20 cellular contexts compared by ENCODE assay signal in the genomic region with DNA sequence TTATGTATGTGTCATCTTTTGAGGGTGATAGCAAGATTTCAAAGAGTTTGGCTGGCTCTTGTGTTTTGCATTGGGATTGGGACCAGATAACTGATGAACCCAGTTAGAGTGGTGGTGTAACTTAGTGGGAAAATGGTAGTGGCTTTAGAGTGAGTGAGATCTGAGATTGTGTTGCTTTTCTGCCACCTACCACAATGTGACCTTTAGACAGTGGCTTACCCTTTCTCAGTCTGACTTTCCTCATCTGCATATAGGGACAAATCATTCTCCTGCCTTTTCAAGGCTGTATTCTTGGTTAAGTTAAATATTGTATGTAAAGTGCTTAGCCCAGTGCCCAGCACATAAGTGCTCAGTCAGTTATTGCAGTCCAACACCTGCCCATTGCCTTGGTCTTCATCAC. TPM values are rescaled to one million over a fixed set of nuclear protein-coding genes. Genes with fewer than 3 reads are reported as not detected.
DNase-seq lines count a peak whose midpoint lies in the region; ATAC-seq and TF ChIP-seq lines count a peak whose summit lies in the region.
"Had no signal": no experiment of that assay in that cellular context is flagged by ENCODE, and none has a peak within 500 bp of the region (broad histone marks: within the 10 kb centered on the region; RNA-seq: fewer than 3 reads in every experiment).

No MANE protein-coding gene starts in this region.

- intact Hi-C loops in activated CD8-positive, alpha-beta T cell treated with anti-CD3 and anti-CD28 coated beads for 36 hours (cut with micrococcal nuclease) = loop anchor here (5.0 kb wide), 1 partner anchor 893 kb away; no protein-coding TSS in a partner anchor

- POLR2A ChIA-PET in activated CD8-positive, alpha-beta T cell treated with anti-CD3 and anti-CD28 coated beads for 36 hours (lab: Charles Lee) = no interaction called here
- POLR2A ChIA-PET in activated CD8-positive, alpha-beta T cell treated with anti-CD3 and anti-CD28 coated beads, Interleukin-2, amount 10 ng/mL, durations not matched to agents 7 days and 5 days (lab: Charles Lee) = no interaction called here

- no peak overlapping the region for H3K27ac ChIP-seq in SJCRH30
- H3K27ac ChIP-seq: A549 had no signal

- H3K27me3 ChIP-seq in SJCRH30 = no peaks in the 10 kb centered on the region

- H3K36me3 Mint-ChIP-seq in activated CD8-positive, alpha-beta T cell treated with anti-CD3 and anti-CD28 coated beads for 36 hours (ENCODE audit: low read depth) = peaks cover 59% of the 10 kb centered on the region
- H3K36me3 Mint-ChIP-seq in activated CD8-positive, alpha-beta T cell treated with anti-CD3 and anti-CD28 coated beads, Interleukin-2, amount 10 ng/mL, durations not matched to agents 7 days and 5 days (ENCODE audit: low read depth) = peaks cover 92% of the 10 kb centered on the region
- H3K36me3 Mint-ChIP-seq in stimulated activated memory B cell treated with anti-CD40 and anti-IgM and Interleukin-4, amounts not matched to agents 10 μg/mL and 1 μg/mL and 100 μg/mL, for 72 hours = peaks cover 6% of the 10 kb centered on the region

- H3K9me3 ChIP-seq in SJCRH30 (replicated peaks) = no peaks in the 10 kb centered on the region
- H3K9me3 ChIP-seq: A549 had no signal

- H3K27me3 Mint-ChIP-seq in activated CD8-positive, alpha-beta T cell treated with anti-CD3 and anti-CD28 coated beads for 36 hours = no peaks in the 10 kb centered on the region
- H3K27me3 Mint-ChIP-seq in activated CD8-positive, alpha-beta T cell treated with anti-CD3 and anti-CD28 coated beads, Interleukin-2, amount 10 ng/mL, durations not matched to agents 7 days and 5 days (ENCODE audit: low read depth) = no peaks in the 10 kb centered on the region
- H3K27me3 Mint-ChIP-seq in stimulated activated memory B cell treated with anti-CD40 and anti-IgM and Interleukin-4, amounts not matched to agents 10 μg/mL and 1 μg/mL and 100 μg/mL, for 72 hours = no peaks in the 10 kb centered on the region
- H3K27me3 Mint-ChIP-seq: B cell had no signal

- H3K36me3 ChIP-seq in SJCRH30 = peaks cover 100% of the 10 kb centered on the region

- DNase-seq in activated CD8-positive, alpha-beta T cell treated with anti-CD3 and anti-CD28 coated beads for 36 hours = no peak
- no peak for DNase-seq in activated CD8-positive, alpha-beta T cell treated with anti-CD3 and anti-CD28 coated beads, Interleukin-2, amount 10 ng/mL, durations not matched to agents 7 days and 5 days
- DNase-seq in SJCRH30 = no peak
- DNase-seq in SIG-M5 (lab: John Stamatoyannopoulos, UW) = no peak
- DNase-seq: COR-L47, DMS79 treated with DMSO at 0.1 percent for 48 hours, KBM-7, MM.1S, NCI-H1048, NCI-H1417 treated with DMSO at 0.1 percent for 48 hours, NCI-H187, NCI-H526 treated with DMSO at 0.1 percent for 48 hours, OCI-M1 had no signal

- H3K4me3 Mint-ChIP-seq in activated CD8-positive, alpha-beta T cell treated with anti-CD3 and anti-CD28 coated beads for 36 hours = no peak overlapping the region
- H3K4me3 Mint-ChIP-seq in activated CD8-positive, alpha-beta T cell treated with anti-CD3 and anti-CD28 coated beads, Interleukin-2, amount 10 ng/mL, durations not matched to agents 7 days and 5 days = no peak overlapping the region
- no peak overlapping the region for H3K4me3 Mint-ChIP-seq in stimulated activated memory B cell treated with anti-CD40 and anti-IgM and Interleukin-4, amounts not matched to agents 10 μg/mL and 1 μg/mL and 100 μg/mL, for 72 hours
- H3K4me3 Mint-ChIP-seq: B cell, CD14-positive monocyte had no signal

- H3K27ac Mint-ChIP-seq in activated CD8-positive, alpha-beta T cell treated with anti-CD3 and anti-CD28 coated beads for 36 hours = no peak overlapping the region
- no peak overlapping the region for H3K27ac Mint-ChIP-seq in activated CD8-positive, alpha-beta T cell treated with anti-CD3 and anti-CD28 coated beads, Interleukin-2, amount 10 ng/mL, durations not matched to agents 7 days and 5 days
- H3K27ac Mint-ChIP-seq in stimulated activated memory B cell treated with anti-CD40 and anti-IgM and Interleukin-4, amounts not matched to agents 10 μg/mL and 1 μg/mL and 100 μg/mL, for 72 hours = no peak overlapping the region
- H3K27ac Mint-ChIP-seq: B cell had no signal

- peaks cover 39% of the 10 kb centered on the region for H3K4me1 Mint-ChIP-seq in activated CD8-positive, alpha-beta T cell treated with anti-CD3 and anti-CD28 coated beads for 36 hours (ENCODE audit: low read depth)
- H3K4me1 Mint-ChIP-seq in activated CD8-positive, alpha-beta T cell treated with anti-CD3 and anti-CD28 coated beads, Interleukin-2, amount 10 ng/mL, durations not matched to agents 7 days and 5 days (ENCODE audit: low read depth) = peaks cover 36% of the 10 kb centered on the region
- peaks cover 7% of the 10 kb centered on the region for H3K4me1 Mint-ChIP-seq in stimulated activated memory B cell treated with anti-CD40 and anti-IgM and Interleukin-4, amounts not matched to agents 10 μg/mL and 1 μg/mL and 100 μg/mL, for 72 hours
- H3K4me1 Mint-ChIP-seq: B cell, CD14-positive monocyte had no signal

- CTCF ChIA-PET in activated CD8-positive, alpha-beta T cell treated with anti-CD3 and anti-CD28 coated beads for 36 hours (lab: Charles Lee) = no interaction called here
- CTCF ChIA-PET in activated CD8-positive, alpha-beta T cell treated with anti-CD3 and anti-CD28 coated beads, Interleukin-2, amount 10 ng/mL, durations not matched to agents 7 days and 5 days (lab: Charles Lee) = no interaction called here

- no peaks in the 10 kb centered on the region for H3K4me1 ChIP-seq in SJCRH30
- H3K4me1 ChIP-seq: A549 had no signal

- peak; percentile 65 for ATAC-seq in activated CD8-positive, alpha-beta T cell treated with anti-CD3 and anti-CD28 coated beads for 36 hours
- ATAC-seq in activated CD8-positive, alpha-beta T cell treated with anti-CD3 and anti-CD28 coated beads, Interleukin-2, amount 10 ng/mL, durations not matched to agents 7 days and 5 days = no peak
- peak; percentile 41 for ATAC-seq in GM18508 (IDR thresholded peaks at IDR 0.05; ENCODE audit: insufficient read depth, unreplicated experiment)
- ATAC-seq in HG02870 (IDR thresholded peaks at IDR 0.05; ENCODE audit: unreplicated experiment) = peak; percentile 44
- peak; percentile 65 for ATAC-seq in stimulated activated memory B cell treated with anti-CD40 and anti-IgM and Interleukin-4, amounts not matched to agents 10 μg/mL and 1 μg/mL and 100 μg/mL, for 72 hours
- ATAC-seq in HG02759 (IDR thresholded peaks at IDR 0.05; ENCODE audit: unreplicated experiment) = no peak

- no peaks in the 10 kb centered on the region for H3K9me3 Mint-ChIP-seq in activated CD8-positive, alpha-beta T cell treated with anti-CD3 and anti-CD28 coated beads for 36 hours
- H3K9me3 Mint-ChIP-seq in activated CD8-positive, alpha-beta T cell treated with anti-CD3 and anti-CD28 coated beads, Interleukin-2, amount 10 ng/mL, durations not matched to agents 7 days and 5 days (ENCODE audit: insufficient read depth) = no peaks in the 10 kb centered on the region
- no peaks in the 10 kb centered on the region for H3K9me3 Mint-ChIP-seq in stimulated activated memory B cell treated with anti-CD40 and anti-IgM and Interleukin-4, amounts not matched to agents 10 μg/mL and 1 μg/mL and 100 μg/mL, for 72 hours
- H3K9me3 Mint-ChIP-seq: CD14-positive monocyte had no signal

- H3K4me3 ChIP-seq in SJCRH30 = no peak overlapping the region
- H3K4me3 ChIP-seq: A549 had no signal

- TF ChIP-seq CTCF in activated CD8-positive, alpha-beta T cell treated with anti-CD3 and anti-CD28 coated beads for 36 hours (IDR thresholded peaks at IDR 0.05) = no peak

RNA-seq across cellular contexts. Expression of a gene that starts 31.3 kb away (rescaled TPM):
- 10 to 100 TPM; 65.4 to 70.6 TPM for total RNA-seq in activated CD8-positive, alpha-beta T cell treated with anti-CD3 and anti-CD28 coated beads for 36 hours
- total RNA-seq in activated CD8-positive, alpha-beta T cell treated with anti-CD3 and anti-CD28 coated beads, Interleukin-2, amount 10 ng/mL, durations not matched to agents 7 days and 5 days = 100 to 1,000 TPM; 176 to 180 TPM
- 213 and 231 TPM in 2 replicates for total RNA-seq in SJCRH30 (2014; rRNA removed; shearing (Covaris generic))

Comparison
In these comparisons a context has a peak if more than half of its experiments do, and no peak if none do; other contexts are left out.
1. ATAC-seq: peak in activated CD8-positive, alpha-beta T cell treated with anti-CD3 and anti-CD28 coated beads for 36 hours (single experiment), GM18508 (single experiment), HG02870 (single experiment) and stimulated activated memory B cell treated with anti-CD40 and anti-IgM and Interleukin-4, amounts not matched to agents 10 μg/mL and 1 μg/mL and 100 μg/mL, for 72 hours (single experiment); none in activated CD8-positive, alpha-beta T cell treated with anti-CD3 and anti-CD28 coated beads, Interleukin-2, amount 10 ng/mL, durations not matched to agents 7 days and 5 days (single experiment) and HG02759 (single experiment).